Comparison of ENCODE assay signal across 8 cellular contexts in genomic region chr3:194686414-194686815, GRCh38. TPM values are rescaled to one million over a fixed set of nuclear protein-coding genes. Genes with fewer than 3 reads are reported as not detected.
DNase-seq lines count a peak whose midpoint lies in the region; ATAC-seq and TF ChIP-seq lines count a peak whose summit lies in the region.

No MANE protein-coding gene starts in this region.

- 0% methylated on average over 29 of the region's 29 CpGs for WGBS in ectodermal cell, 2 experiments

- peaks cover 29% of the 10 kb centered on the region for H3K4me1 Mint-ChIP-seq in neural crest cell

- TF ChIP-seq POLR2A in NB4 (IDR thresholded peaks at IDR 0.05; ENCODE audit: extremely low read depth, insufficient read length), result no peak

- H3K4me3 Mint-ChIP-seq in neural crest cell, result peak overlapping the region; percentile 86

- DNase-seq in NB4 (ENCODE audit: low read depth) (no peak), neural crest cell (ENCODE audit: low read depth, low spot score) (no peak), SIG-M5 (lab: John Stamatoyannopoulos, UW) (no peak), SKM-1 treated with dmso at 0.1 percent for 144 hours (lab: John Stamatoyannopoulos, UW; ENCODE audit: unreplicated experiment) (no peak), GDM1 (lab: John Stamatoyannopoulos, UW) (no peak)

- peak overlapping the region; percentile 81 for H3K27ac ChIP-seq in C4-2B
- no peak overlapping the region for H3K27ac ChIP-seq in ectodermal cell (ENCODE audit: insufficient read depth, low read depth, low read length, poor library complexity, severe bottlenecking)

- H3K36me3 ChIP-seq in ectodermal cell (ENCODE audit: control insufficient read depth, insufficient read depth, low read length), result no peaks in the 10 kb centered on the region

- TF ChIP-seq CTCF in C4-2B (conservative IDR thresholded peaks at IDR 0.05) (no peak), NB4 (IDR thresholded peaks at IDR 0.05; ENCODE audit: low read depth, low read length) (no peak), neural crest cell (conservative IDR thresholded peaks at IDR 0.05) (no peak)

- peaks cover 19% of the 10 kb centered on the region for H3K4me1 ChIP-seq in ectodermal cell (ENCODE audit: control insufficient read depth, insufficient read depth, low read length)

- H3K9me3 Mint-ChIP-seq in neural crest cell, result no peaks in the 10 kb centered on the region

- H3K36me3 Mint-ChIP-seq in neural crest cell (ENCODE audit: low read depth), result no peaks in the 10 kb centered on the region

- ATAC-seq in HG03571 (IDR thresholded peaks at IDR 0.05; ENCODE audit: unreplicated experiment), result no peak

- H3K4me3 ChIP-seq in NB4 (ENCODE audit: low read depth, low read length) (peak overlapping the region; percentile 83), ectodermal cell (ENCODE audit: insufficient read depth, low read depth, low read length) (peak overlapping the region; percentile 55)

- H3K9me3 ChIP-seq in ectodermal cell (ENCODE audit: control insufficient read depth, low read length), result no peaks in the 10 kb centered on the region

- H3K27me3 ChIP-seq in ectodermal cell (ENCODE audit: control insufficient read depth, insufficient read depth, low read length, poor library complexity, severe bottlenecking), result peaks cover 41% of the 10 kb centered on the region

- H3K27ac Mint-ChIP-seq in neural crest cell (ENCODE audit: unreplicated experiment), result no peak overlapping the region

- H3K27me3 Mint-ChIP-seq in neural crest cell (ENCODE audit: low read depth), result peaks cover 80% of the 10 kb centered on the region

RNA-seq across cellular contexts. Expression of gene FAM43A, which starts 0.7 kb away (rescaled TPM):
- polyA plus RNA-seq in ectodermal cell (2013, experiment 1 of 4), result 4.8 TPM
- 5.8 TPM for polyA plus RNA-seq in ectodermal cell (2013, experiment 2 of 4)
- polyA plus RNA-seq in ectodermal cell (2013, experiment 3 of 4), result 4.5 TPM
- polyA plus RNA-seq in ectodermal cell (2013, experiment 4 of 4), result 6.0 TPM
- total RNA-seq in neural crest cell, result 1.4 TPM in 2 replicates

RNA-seq across cellular contexts. Expression of gene LSG1, which starts 14.4 kb away (rescaled TPM):
- 50.3 TPM for polyA plus RNA-seq in ectodermal cell (2013, experiment 1 of 4)
- 52.1 TPM for polyA plus RNA-seq in ectodermal cell (2013, experiment 2 of 4)
- 37.9 TPM for polyA plus RNA-seq in ectodermal cell (2013, experiment 3 of 4)
- polyA plus RNA-seq in ectodermal cell (2013, experiment 4 of 4), result 38.2 TPM
- 45.0 and 45.5 TPM in 2 replicates for total RNA-seq in neural crest cell

RNA-seq across cellular contexts. Expression of gene TMEM44, which starts 53.2 kb away (rescaled TPM):
- 28.1 TPM for polyA plus RNA-seq in ectodermal cell (2013, experiment 1 of 4)
- polyA plus RNA-seq in ectodermal cell (2013, experiment 2 of 4), result 31.5 TPM
- 22.9 TPM for polyA plus RNA-seq in ectodermal cell (2013, experiment 3 of 4)
- 21.8 TPM for polyA plus RNA-seq in ectodermal cell (2013, experiment 4 of 4)
- 37.3 and 43.8 TPM in 2 replicates for total RNA-seq in neural crest cell
